9 cellular contexts compared by ENCODE assay signal in the genomic region with DNA sequence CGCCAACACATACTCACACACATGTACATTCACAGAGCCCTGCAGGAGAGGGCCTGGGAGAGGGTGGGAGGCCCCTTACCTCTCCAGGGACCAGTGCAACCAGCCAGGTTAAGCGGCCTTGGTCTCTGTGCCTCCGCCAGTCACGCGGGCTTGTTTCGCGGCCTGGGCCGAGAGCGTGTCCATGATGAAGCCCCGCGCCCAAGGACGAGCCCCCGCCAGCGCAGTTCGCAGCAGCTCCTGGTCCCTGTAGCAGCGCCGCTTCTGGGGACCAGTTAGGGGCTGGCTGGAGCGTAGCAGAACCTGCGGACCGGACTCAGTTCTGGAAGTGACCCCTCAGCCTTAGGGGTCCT. TPM values are rescaled to one million over a fixed set of nuclear protein-coding genes. Genes with fewer than 3 reads are reported as not detected.
A peak's percentile ranks its signal among the peaks of the same experiment; 100 is the strongest.
DNase-seq lines count a peak whose midpoint lies in the region; ATAC-seq and TF ChIP-seq lines count a peak whose summit lies in the region.
"Had no signal": no experiment of that assay in that cellular context is flagged by ENCODE, and none has a peak within 500 bp of the region (broad histone marks: within the 10 kb centered on the region; RNA-seq: fewer than 3 reads in every experiment).

No MANE protein-coding gene starts in this region.

- no peaks in the 10 kb centered on the region for H3K79me2 ChIP-seq in Karpas-422 (ENCODE audit: low read length)

- peak overlapping the region; percentile 61; the same call in 1 of the 2 replicates for H2AFZ ChIP-seq in Karpas-422 (ENCODE audit: low read length)

- no peak for ATAC-seq in central memory CD8-positive, alpha-beta T cell (replicated peaks; ENCODE audit: extremely low read depth, poor library complexity, severe bottlenecking)

- no peak for DNase-seq in AG10803 (ENCODE audit: low read depth)
- DNase-seq in Karpas-422 = no peak
- DNase-seq in central memory CD8-positive, alpha-beta T cell (ENCODE audit: low spot score in 2 of 2) = no peak
- DNase-seq in hippocampal formation (lab: John Stamatoyannopoulos, UW) = no peak
- DNase-seq in NCI-H128 (lab: John Stamatoyannopoulos, UW; ENCODE audit: unreplicated experiment) = no peak
- DNase-seq in SW480 (ENCODE audit: low spot score) = no peak
- no peak for DNase-seq in NCI-H1048 (lab: John Stamatoyannopoulos, UW)

- H3K4me3 Mint-ChIP-seq in central memory CD8-positive, alpha-beta T cell = peak overlapping the region; percentile 85

- H3K27ac ChIP-seq in Karpas-422 (ENCODE audit: low read length) = peak overlapping the region; percentile 65; the same call in 1 of the 2 replicates
- H3K27ac ChIP-seq: neutrophil had no signal

- no peaks in the 10 kb centered on the region for H3K27me3 ChIP-seq in Karpas-422 (ENCODE audit: low read length)
- H3K27me3 ChIP-seq in mucosa of stomach (ENCODE audit: control insufficient read depth, insufficient read depth, low read length) = no peaks in the 10 kb centered on the region

- H3K9me3 ChIP-seq in Karpas-422 (ENCODE audit: low read length) = no peaks in the 10 kb centered on the region
- no peaks in the 10 kb centered on the region for H3K9me3 ChIP-seq in mucosa of stomach (ENCODE audit: control insufficient read depth, low read length)
- H3K9me3 ChIP-seq: neutrophil had no signal

- H3K4me1 Mint-ChIP-seq in central memory CD8-positive, alpha-beta T cell = peaks cover 8% of the 10 kb centered on the region

- no peaks in the 10 kb centered on the region for H3K9me2 ChIP-seq in Karpas-422 (replicated peaks; ENCODE audit: insufficient read depth, low read length)

- H3K4me2 ChIP-seq in Karpas-422 (ENCODE audit: low read depth, low read length, poor library complexity, severe bottlenecking) = peak overlapping the region; percentile 87

- no peaks in the 10 kb centered on the region for H3K9me3 Mint-ChIP-seq in central memory CD8-positive, alpha-beta T cell

- no peak for TF ChIP-seq CTCF in AG10803 (conservative IDR thresholded peaks at IDR 0.05; ENCODE audit: low read length)

- no peak overlapping the region for H3K27ac Mint-ChIP-seq in central memory CD8-positive, alpha-beta T cell (ENCODE audit: low read depth)

- no peaks in the 10 kb centered on the region for H3K27me3 Mint-ChIP-seq in central memory CD8-positive, alpha-beta T cell

- peaks cover 38% of the 10 kb centered on the region for H3K4me1 ChIP-seq in Karpas-422 (ENCODE audit: low read length)
- peaks cover 6% of the 10 kb centered on the region for H3K4me1 ChIP-seq in mucosa of stomach (ENCODE audit: control insufficient read depth, insufficient read depth, low read length)

- no peaks in the 10 kb centered on the region for H3K36me3 ChIP-seq in Karpas-422 (ENCODE audit: insufficient read depth, low read length)
- H3K36me3 ChIP-seq in mucosa of stomach (ENCODE audit: control insufficient read depth, insufficient read depth, low read length) = no peaks in the 10 kb centered on the region
- H3K36me3 ChIP-seq: neutrophil had no signal

- H3K36me3 Mint-ChIP-seq in central memory CD8-positive, alpha-beta T cell (ENCODE audit: insufficient read depth) = peaks cover 5% of the 10 kb centered on the region

- no peaks in the 10 kb centered on the region for H4K20me1 ChIP-seq in Karpas-422 (ENCODE audit: insufficient read depth, low read depth, low read length)

- H3K9ac ChIP-seq in Karpas-422 (ENCODE audit: low read length) = no peak overlapping the region
- peak overlapping the region; percentile 68 for H3K9ac ChIP-seq in mucosa of stomach (ENCODE audit: low read length)

- H3K4me3 ChIP-seq in AG10803 (ENCODE audit: low read length) = peak overlapping the region; percentile 79
- H3K4me3 ChIP-seq in Karpas-422 (ENCODE audit: low read length) = peak overlapping the region; percentile 66; the same call in 1 of the 2 replicates
- peak overlapping the region; percentile 70 for H3K4me3 ChIP-seq in mucosa of stomach (ENCODE audit: low read length)

RNA-seq across cellular contexts. Expression of gene FAM167B, which starts 7.3 kb away (rescaled TPM):
- 1.5 TPM in 1 of 2 replicates, not detected in the other for total RNA-seq in Karpas-422 (2014; rRNA removed; shearing (Covaris generic); ENCODE audit: low replicate concordance)

RNA-seq across cellular contexts. Expression of gene LCK, which starts 11.3 kb away (rescaled TPM):
- 12.0 and 26.1 TPM in 2 replicates for total RNA-seq in Karpas-422 (2014; rRNA removed; shearing (Covaris generic); ENCODE audit: low replicate concordance)

RNA-seq across cellular contexts. Expression of gene EIF3I, which starts 17.6 kb away (rescaled TPM):
- 178 and 213 TPM in 2 replicates for total RNA-seq in Karpas-422 (2014; rRNA removed; shearing (Covaris generic); ENCODE audit: low replicate concordance)

RNA-seq across cellular contexts. Expression of gene TMEM234, which starts 17.6 kb away (rescaled TPM):
- total RNA-seq in Karpas-422 (2014; rRNA removed; shearing (Covaris generic); ENCODE audit: low replicate concordance) = 11.2 and 11.6 TPM in 2 replicates

RNA-seq across cellular contexts. Expression of gene DCDC2B, which starts 30.9 kb away (rescaled TPM):
- not detected in 2 replicates for total RNA-seq in Karpas-422 (2014; rRNA removed; shearing (Covaris generic); ENCODE audit: low replicate concordance)
